Comparison of ENCODE assay signal across 8 cellular contexts in genomic region chr2:231104115-231104713, GRCh38. TPM values are rescaled to one million over a fixed set of nuclear protein-coding genes. Genes with fewer than 3 reads are reported as not detected.
DNase-seq lines count a peak whose midpoint lies in the region; ATAC-seq, FAIRE-seq and TF ChIP-seq lines count a peak whose summit lies in the region.

No MANE protein-coding gene starts in this region.

- in situ Hi-C loops in GM13977 (cut with MboI; ENCODE audit: low pct_unique_long_range_greater_than_20kb, low sequenced_read_pairs, unreplicated experiment): loop anchor here (10.0 kb wide), 1 partner anchor 311 kb away; no protein-coding TSS in a partner anchor

- H3K4me1 ChIP-seq in foreskin keratinocyte: no peaks in the 10 kb centered on the region

- peaks cover 38% of the 10 kb centered on the region for H3K36me3 Mint-ChIP-seq in activated T-helper 2 cell treated with anti-CD3 and anti-CD28 coated beads, Interferon-gamma antibody, Interleukin-2, Interleukin-4, amounts not matched to agents 10 μg/mL and 5 μg/mL and 100 μg/mL, durations not matched to agents 14 hours and 24 hours and 36 hours (ENCODE audit: low read depth)
- peaks cover 27% of the 10 kb centered on the region for H3K36me3 Mint-ChIP-seq in osteocyte (ENCODE audit: unreplicated experiment)

- no peaks in the 10 kb centered on the region for H3K27me3 Mint-ChIP-seq in activated T-helper 2 cell treated with anti-CD3 and anti-CD28 coated beads, Interferon-gamma antibody, Interleukin-2, Interleukin-4, amounts not matched to agents 10 μg/mL and 5 μg/mL and 100 μg/mL, durations not matched to agents 14 hours and 24 hours and 36 hours (ENCODE audit: low read depth)
- no peaks in the 10 kb centered on the region for H3K27me3 Mint-ChIP-seq in osteocyte (ENCODE audit: unreplicated experiment)

- peak; percentile 65 for ATAC-seq in HG03196 (IDR thresholded peaks at IDR 0.05; ENCODE audit: unreplicated experiment)
- ATAC-seq in foreskin keratinocyte: peak; percentile 68

- H3K27me3 ChIP-seq in foreskin keratinocyte: no peaks in the 10 kb centered on the region

- peak; percentile 80 for TF ChIP-seq CTCF in GM13977 (IDR thresholded peaks at IDR 0.05; ENCODE audit: extremely low read depth, insufficient read depth, missing control alignments)
- TF ChIP-seq CTCF in foreskin keratinocyte (conservative IDR thresholded peaks at IDR 0.05): peak; percentile 78
- TF ChIP-seq CTCF in osteocyte (IDR thresholded peaks at IDR 0.05): peak; percentile 84

- DNase-seq in AG08396 (ENCODE audit: low spot score): peak; percentile 34
- DNase-seq in GM13977 (ENCODE audit: low spot score): peak; percentile 44
- peak; percentile 21 for DNase-seq in OCI-M2 (lab: John Stamatoyannopoulos, UW; ENCODE audit: unreplicated experiment)
- peak; percentile 41 for DNase-seq in activated T-helper 2 cell treated with anti-CD3 and anti-CD28 coated beads, Interferon-gamma antibody, Interleukin-2, Interleukin-4, amounts not matched to agents 10 μg/mL and 5 μg/mL and 100 μg/mL, durations not matched to agents 14 hours and 24 hours and 36 hours (ENCODE audit: low spot score)
- DNase-seq in foreskin keratinocyte: peak in 1 of 2 donors; percentile 30
- DNase-seq in osteocyte (ENCODE audit: extremely low spot score, unreplicated experiment): no peak
- DNase-seq in urothelium cell line (ENCODE audit: low spot score): peak; percentile 29

- peaks cover 18% of the 10 kb centered on the region for H3K4me1 Mint-ChIP-seq in activated T-helper 2 cell treated with anti-CD3 and anti-CD28 coated beads, Interferon-gamma antibody, Interleukin-2, Interleukin-4, amounts not matched to agents 10 μg/mL and 5 μg/mL and 100 μg/mL, durations not matched to agents 14 hours and 24 hours and 36 hours (ENCODE audit: low read depth)
- H3K4me1 Mint-ChIP-seq in osteocyte (ENCODE audit: unreplicated experiment): peaks cover 27% of the 10 kb centered on the region

- intact Hi-C loops in activated T-helper 2 cell treated with anti-CD3 and anti-CD28 coated beads, Interferon-gamma antibody, Interleukin-2, Interleukin-4, amounts not matched to agents 10 μg/mL and 5 μg/mL and 100 μg/mL, durations not matched to agents 14 hours and 24 hours and 36 hours (cut with micrococcal nuclease): loop anchor here (1.0 to 5.0 kb wide), 4 partner anchors 63 to 348 kb away; partner anchors contain the start of gene ARMC9

- H3K27ac Mint-ChIP-seq in activated T-helper 2 cell treated with anti-CD3 and anti-CD28 coated beads, Interferon-gamma antibody, Interleukin-2, Interleukin-4, amounts not matched to agents 10 μg/mL and 5 μg/mL and 100 μg/mL, durations not matched to agents 14 hours and 24 hours and 36 hours: peak overlapping the region; percentile 53
- peak overlapping the region; percentile 59 for H3K27ac Mint-ChIP-seq in osteocyte (ENCODE audit: unreplicated experiment)

- peaks cover 12% of the 10 kb centered on the region for H3K9me3 Mint-ChIP-seq in activated T-helper 2 cell treated with anti-CD3 and anti-CD28 coated beads, Interferon-gamma antibody, Interleukin-2, Interleukin-4, amounts not matched to agents 10 μg/mL and 5 μg/mL and 100 μg/mL, durations not matched to agents 14 hours and 24 hours and 36 hours
- no peaks in the 10 kb centered on the region for H3K9me3 Mint-ChIP-seq in osteocyte (ENCODE audit: unreplicated experiment)

- H3K4me3 Mint-ChIP-seq in activated T-helper 2 cell treated with anti-CD3 and anti-CD28 coated beads, Interferon-gamma antibody, Interleukin-2, Interleukin-4, amounts not matched to agents 10 μg/mL and 5 μg/mL and 100 μg/mL, durations not matched to agents 14 hours and 24 hours and 36 hours (ENCODE audit: low read depth): no peak overlapping the region
- no peak overlapping the region for H3K4me3 Mint-ChIP-seq in osteocyte (ENCODE audit: unreplicated experiment)

- no peak for FAIRE-seq in urothelium cell line (lab: Jason Lieb, UNC)

- no peak overlapping the region for H3K27ac ChIP-seq in foreskin keratinocyte

RNA-seq across cellular contexts. Expression of gene HTR2B, which starts 20.6 kb away (rescaled TPM):
- total RNA-seq in activated T-helper 2 cell treated with anti-CD3 and anti-CD28 coated beads, Interferon-gamma antibody, Interleukin-2, Interleukin-4, amounts not matched to agents 10 μg/mL and 5 μg/mL and 100 μg/mL, durations not matched to agents 14 hours and 24 hours and 36 hours: not detected in 2 replicates
- total RNA-seq in foreskin keratinocyte (not detected in 2 replicates), osteocyte (3.1 and 3.9 TPM in 2 replicates)
- polyA plus RNA-seq in foreskin keratinocyte: not detected in 2 replicates

RNA-seq across cellular contexts. Expression of gene PSMD1, which starts 47.5 kb away (rescaled TPM):
- 180 and 194 TPM in 2 replicates for total RNA-seq in activated T-helper 2 cell treated with anti-CD3 and anti-CD28 coated beads, Interferon-gamma antibody, Interleukin-2, Interleukin-4, amounts not matched to agents 10 μg/mL and 5 μg/mL and 100 μg/mL, durations not matched to agents 14 hours and 24 hours and 36 hours
- total RNA-seq in foreskin keratinocyte: 161 and 174 TPM in 2 replicates
- 146 and 166 TPM in 2 replicates for polyA plus RNA-seq in foreskin keratinocyte
- total RNA-seq in osteocyte: 108 and 112 TPM in 2 replicates
